Comparison of ENCODE assay signal across 2 cellular contexts in genomic region chr11:106202935-106203620, GRCh38.
TF ChIP-seq lines count a peak whose summit lies in the region.

No MANE protein-coding gene starts in this region.

TF ChIP-seq in HepG2, 621 proteins besides CTCF, POLR2A, EP300 and RAD21:
- TF ChIP-seq MIER3 (CRISPR knock-in tag; IDR thresholded peaks at IDR 0.05; ENCODE audit: borderline replicate concordance) (no peak), ZNF629 (CRISPR knock-in tag; conservative IDR thresholded peaks at IDR 0.05) (peak; percentile 49)

TF ChIP-seq in K562, 482 proteins besides CTCF, POLR2A, EP300 and RAD21:
- TF ChIP-seq RBM25 (IDR thresholded peaks at IDR 0.05; ENCODE audit: low read depth, low read length, severe bottlenecking) (peak; percentile 9), E4F1 (CRISPR knock-in tag; IDR thresholded peaks at IDR 0.05; ENCODE audit: borderline replicate concordance) (no peak), MTF1 (CRISPR knock-in tag; IDR thresholded peaks at IDR 0.05; ENCODE audit: borderline replicate concordance) (no peak), SAFB (IDR thresholded peaks at IDR 0.05; ENCODE audit: borderline replicate concordance, low read depth, low read length) (no peak)
